In the genomic region with DNA sequence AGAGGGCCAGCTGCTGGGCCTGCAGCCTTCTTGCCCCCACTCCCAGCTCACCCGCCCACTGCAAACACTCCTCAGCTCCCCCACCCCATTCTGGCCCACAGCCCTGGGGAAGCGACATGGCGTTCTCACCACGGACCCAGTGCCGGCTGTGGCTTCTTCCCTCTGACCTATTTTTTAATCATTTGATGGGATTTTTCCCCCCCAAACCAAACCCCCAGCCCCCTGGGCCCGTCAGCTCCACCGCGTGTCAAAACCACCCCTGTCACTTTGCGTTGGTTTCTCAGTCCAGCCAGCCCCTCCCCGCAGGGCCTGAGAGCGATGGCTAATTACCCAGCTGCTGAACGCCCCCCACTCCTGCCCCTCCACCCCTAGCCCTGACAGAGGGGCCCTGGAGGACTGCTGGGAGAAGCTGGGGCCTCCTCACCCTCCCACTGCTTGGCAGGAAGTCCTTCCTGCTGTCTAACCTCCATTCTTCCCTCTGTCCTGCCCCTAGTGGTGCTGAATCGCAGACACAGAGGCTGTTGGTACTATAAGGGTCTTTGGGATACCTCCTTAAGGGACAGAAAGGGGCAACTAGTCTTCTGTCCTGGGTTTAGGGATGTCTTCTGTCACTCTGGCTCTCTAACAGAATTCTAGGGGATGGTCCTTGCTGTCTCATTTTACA, we compare ENCODE assay signal across 17 cellular contexts. TPM values are rescaled to one million over a fixed set of nuclear protein-coding genes. Genes with fewer than 3 reads are reported as not detected.
A peak's percentile ranks its signal among the peaks of the same experiment; 100 is the strongest.
DNase-seq lines count a peak whose midpoint lies in the region; ATAC-seq and TF ChIP-seq lines count a peak whose summit lies in the region.
"Had no signal": no experiment of that assay in that cellular context is flagged by ENCODE, and none has a peak within 500 bp of the region (broad histone marks: within the 10 kb centered on the region; RNA-seq: fewer than 3 reads in every experiment).

No MANE protein-coding gene starts in this region.

- H3K27ac Mint-ChIP-seq in T-helper 1 cell treated with Interleukin-12 subunit alpha and Interleukin-12 subunit beta and Interleukin-4 antibody, amounts not matched to agents 30 μg/mL and 1 μg/mL, for 36 hours: peak overlapping the region; percentile 41
- H3K27ac Mint-ChIP-seq in GM23338: no peak overlapping the region
- peak overlapping the region; percentile 59 for H3K27ac Mint-ChIP-seq in activated naive CD8-positive, alpha-beta T cell treated with anti-CD3 and anti-CD28 coated beads, Interleukin-2, amount 10 ng/mL, durations not matched to agents 7 days and 5 days
- peak overlapping the region; percentile 92 to 97 for H3K27ac Mint-ChIP-seq in natural killer cell treated with Interleukin-12 subunit alpha and Interleukin-12 subunit beta and Interleukin-15 and Interleukin-18, amount 100 ng/mL, for 72 hours

- peaks cover 10% of the 10 kb centered on the region; the same call in 1 of the 2 replicates for H3K4me1 ChIP-seq in GM23338 (ENCODE audit: insufficient read depth)
- H3K4me1 ChIP-seq in body of pancreas: peaks cover 8% of the 10 kb centered on the region

- 50 to 74% methylated on average over 13 of the region's 13 CpGs for WGBS in body of pancreas, 2 donors

- no peak overlapping the region for H3K27ac ChIP-seq in GM23338 (ENCODE audit: low read depth)
- no peak overlapping the region for H3K27ac ChIP-seq in body of pancreas
- H3K27ac ChIP-seq: esophagus muscularis mucosa, Peyer's patch had no signal

- H3K36me3 Mint-ChIP-seq in T-helper 1 cell treated with Interleukin-12 subunit alpha and Interleukin-12 subunit beta and Interleukin-4 antibody, amounts not matched to agents 30 μg/mL and 1 μg/mL, for 36 hours (ENCODE audit: low read depth): no peaks in the 10 kb centered on the region
- no peaks in the 10 kb centered on the region for H3K36me3 Mint-ChIP-seq in GM23338 (ENCODE audit: low read depth)
- no peaks in the 10 kb centered on the region for H3K36me3 Mint-ChIP-seq in activated naive CD8-positive, alpha-beta T cell treated with anti-CD3 and anti-CD28 coated beads, Interleukin-2, amount 10 ng/mL, durations not matched to agents 7 days and 5 days
- H3K36me3 Mint-ChIP-seq in natural killer cell treated with Interleukin-12 subunit alpha and Interleukin-12 subunit beta and Interleukin-15 and Interleukin-18, amount 100 ng/mL, for 72 hours: no peaks in the 10 kb centered on the region

- H3K9me2 ChIP-seq in GM23338 (ENCODE audit: insufficient read depth): no peaks in the 10 kb centered on the region

- no peaks in the 10 kb centered on the region for H3F3A ChIP-seq in GM23338 (replicated peaks; ENCODE audit: low read depth)

- H3K4me2 ChIP-seq in GM23338: no peak overlapping the region

- H3K79me2 ChIP-seq in GM23338 (replicated peaks; ENCODE audit: insufficient read depth): no peaks in the 10 kb centered on the region

- POLR2A ChIA-PET in activated naive CD8-positive, alpha-beta T cell treated with anti-CD3 and anti-CD28 coated beads, Interleukin-2, amount 10 ng/mL, durations not matched to agents 7 days and 5 days (lab: Charles Lee): interaction anchor here (0.5 to 1.7 kb wide), 7 partner anchors 7 to 222 kb away, joined by 3 to 10 read pairs (median 4); a partner anchor contains a TSS

- no peak for ATAC-seq in GM23338
- no peak for ATAC-seq in activated naive CD8-positive, alpha-beta T cell treated with anti-CD3 and anti-CD28 coated beads, Interleukin-2, amount 10 ng/mL, durations not matched to agents 7 days and 5 days (ENCODE audit: low read depth)
- peak in 1 of 2 donors; percentile 43 for ATAC-seq in natural killer cell treated with Interleukin-12 subunit alpha and Interleukin-12 subunit beta and Interleukin-15 and Interleukin-18, amount 100 ng/mL, for 72 hours
- ATAC-seq in body of pancreas: no peak

- H3K9me3 ChIP-seq in body of pancreas: no peaks in the 10 kb centered on the region
- H3K9me3 ChIP-seq: esophagus muscularis mucosa, Peyer's patch had no signal

- peaks cover 67% of the 10 kb centered on the region for H3K4me1 Mint-ChIP-seq in T-helper 1 cell treated with Interleukin-12 subunit alpha and Interleukin-12 subunit beta and Interleukin-4 antibody, amounts not matched to agents 30 μg/mL and 1 μg/mL, for 36 hours (ENCODE audit: low read depth)
- H3K4me1 Mint-ChIP-seq in GM23338: peaks cover 21% of the 10 kb centered on the region
- peaks cover 50% of the 10 kb centered on the region for H3K4me1 Mint-ChIP-seq in activated naive CD8-positive, alpha-beta T cell treated with anti-CD3 and anti-CD28 coated beads, Interleukin-2, amount 10 ng/mL, durations not matched to agents 7 days and 5 days
- H3K4me1 Mint-ChIP-seq in natural killer cell treated with Interleukin-12 subunit alpha and Interleukin-12 subunit beta and Interleukin-15 and Interleukin-18, amount 100 ng/mL, for 72 hours (ENCODE audit: low read depth in 2 of 2): peaks cover 93% of the 10 kb centered on the region in 2 donors

- intact Hi-C loops in body of pancreas (cut with DNase I): no loop called here

- H3K27me3 Mint-ChIP-seq in T-helper 1 cell treated with Interleukin-12 subunit alpha and Interleukin-12 subunit beta and Interleukin-4 antibody, amounts not matched to agents 30 μg/mL and 1 μg/mL, for 36 hours (ENCODE audit: low read depth): no peaks in the 10 kb centered on the region
- peaks cover 20% of the 10 kb centered on the region for H3K27me3 Mint-ChIP-seq in GM23338 (ENCODE audit: insufficient read depth, low read depth, poor library complexity)
- no peaks in the 10 kb centered on the region for H3K27me3 Mint-ChIP-seq in activated naive CD8-positive, alpha-beta T cell treated with anti-CD3 and anti-CD28 coated beads, Interleukin-2, amount 10 ng/mL, durations not matched to agents 7 days and 5 days
- no peaks in the 10 kb centered on the region for H3K27me3 Mint-ChIP-seq in natural killer cell treated with Interleukin-12 subunit alpha and Interleukin-12 subunit beta and Interleukin-15 and Interleukin-18, amount 100 ng/mL, for 72 hours

- TF ChIP-seq POLR2A in body of pancreas (IDR thresholded peaks at IDR 0.05): no peak

- H3K4me3 Mint-ChIP-seq in T-helper 1 cell treated with Interleukin-12 subunit alpha and Interleukin-12 subunit beta and Interleukin-4 antibody, amounts not matched to agents 30 μg/mL and 1 μg/mL, for 36 hours: no peak overlapping the region
- H3K4me3 Mint-ChIP-seq in GM23338: no peak overlapping the region
- H3K4me3 Mint-ChIP-seq in activated naive CD8-positive, alpha-beta T cell treated with anti-CD3 and anti-CD28 coated beads, Interleukin-2, amount 10 ng/mL, durations not matched to agents 7 days and 5 days: no peak overlapping the region
- peak overlapping the region; percentile 80 for H3K4me3 Mint-ChIP-seq in natural killer cell treated with Interleukin-12 subunit alpha and Interleukin-12 subunit beta and Interleukin-15 and Interleukin-18, amount 100 ng/mL, for 72 hours

- H2AFZ ChIP-seq in GM23338: no peak overlapping the region

- H3K4me3 ChIP-seq in GM23338 (no peak overlapping the region), body of pancreas (no peak overlapping the region)
- H3K4me3 ChIP-seq: esophagus muscularis mucosa, Peyer's patch had no signal

- H4K20me1 ChIP-seq in GM23338 (replicated peaks; ENCODE audit: insufficient read depth): no peaks in the 10 kb centered on the region

- peaks cover 34% of the 10 kb centered on the region for H3K27me3 ChIP-seq in GM23338 (ENCODE audit: insufficient read depth)
- H3K27me3 ChIP-seq in body of pancreas: peaks cover 0 to 16% of the 10 kb centered on the region in 2 donors

- TF ChIP-seq CTCF in GM23338 (conservative IDR thresholded peaks at IDR 0.05; ENCODE audit: low read depth in 2 of 2) (peak; percentile 13 to 43; a peak in 3 of 4 replicates), body of pancreas (IDR thresholded peaks at IDR 0.05) (no peak)

- DNase-seq in T-helper 1 cell (no peak), GM23338 (ENCODE audit: low spot score) (no peak), NCI-H510A treated with DMSO at 0.1 percent for 48 hours (lab: John Stamatoyannopoulos, UW) (no peak), body of pancreas (no peak), RKO (ENCODE audit: low spot score) (no peak)
- no peak for DNase-seq in activated naive CD8-positive, alpha-beta T cell treated with anti-CD3 and anti-CD28 coated beads, Interleukin-2, amount 10 ng/mL, durations not matched to agents 7 days and 5 days
- DNase-seq in natural killer cell treated with Interleukin-12 subunit alpha and Interleukin-12 subunit beta and Interleukin-15 and Interleukin-18, amount 100 ng/mL, for 72 hours (ENCODE audit: low spot score): no peak
- DNase-seq: 8988T; amniotic stem cell; NCI-H1694; NCI-H446 treated with DMSO at 0.1 percent for 48 hours; Peyer's patch; stimulated activated CD4-positive, alpha-beta T cell treated with anti-CD3 and anti-CD28 coated beads, Interleukin-12 subunit alpha, Interleukin-12 subunit beta, amount 100 ng/mL, for 4 hours had no signal

- no peaks in the 10 kb centered on the region for H3K36me3 ChIP-seq in GM23338 (ENCODE audit: insufficient read depth)
- H3K36me3 ChIP-seq in body of pancreas (replicated peaks in 1 of 2; ENCODE audit: insufficient read depth in 1 of 2, low read depth in 2 of 2): no peaks in the 10 kb centered on the region
- H3K36me3 ChIP-seq: esophagus muscularis mucosa, Peyer's patch had no signal

- H3K9me3 Mint-ChIP-seq in T-helper 1 cell treated with Interleukin-12 subunit alpha and Interleukin-12 subunit beta and Interleukin-4 antibody, amounts not matched to agents 30 μg/mL and 1 μg/mL, for 36 hours: no peaks in the 10 kb centered on the region
- H3K9me3 Mint-ChIP-seq in GM23338: no peaks in the 10 kb centered on the region
- H3K9me3 Mint-ChIP-seq in activated naive CD8-positive, alpha-beta T cell treated with anti-CD3 and anti-CD28 coated beads, Interleukin-2, amount 10 ng/mL, durations not matched to agents 7 days and 5 days: no peaks in the 10 kb centered on the region
- H3K9me3 Mint-ChIP-seq in natural killer cell treated with Interleukin-12 subunit alpha and Interleukin-12 subunit beta and Interleukin-15 and Interleukin-18, amount 100 ng/mL, for 72 hours: no peaks in the 10 kb centered on the region

RNA-seq across cellular contexts. Expression of a gene that starts 7.5 kb away (rescaled TPM):
- not detected in 2 replicates for total RNA-seq in GM23338 (2014; rRNA removed; shearing (Covaris generic))
- polyA plus RNA-seq in GM23338 (2016; fragmentation: Nextera tagmentation; extraction: Ambion mirVana): not detected in 2 replicates
- total RNA-seq in activated naive CD8-positive, alpha-beta T cell treated with anti-CD3 and anti-CD28 coated beads, Interleukin-2, amount 10 ng/mL, durations not matched to agents 7 days and 5 days: 10 to 100 TPM; 20.7 to 22.8 TPM
- 100 to 1,000 TPM; 234 to 437 TPM for total RNA-seq in natural killer cell treated with Interleukin-12 subunit alpha and Interleukin-12 subunit beta and Interleukin-15 and Interleukin-18, amount 100 ng/mL, for 72 hours
- 1 to 10 TPM in 1 of 2 donors, not detected in 1; 1.0 TPM for total RNA-seq in body of pancreas
- total RNA-seq: G401, LHCN-M2 had no signal

RNA-seq across cellular contexts. Expression of a gene that starts 31.6 kb away (rescaled TPM):
- total RNA-seq in GM23338 (2014; rRNA removed; shearing (Covaris generic)): 10.6 and 12.1 TPM in 2 replicates
- polyA plus RNA-seq in GM23338 (2016; fragmentation: Nextera tagmentation; extraction: Ambion mirVana): 2.2 and 2.5 TPM in 2 replicates
- 1 to 10 TPM; 8.0 to 8.9 TPM for total RNA-seq in activated naive CD8-positive, alpha-beta T cell treated with anti-CD3 and anti-CD28 coated beads, Interleukin-2, amount 10 ng/mL, durations not matched to agents 7 days and 5 days
- 10 to 100 TPM; 13.1 to 22.6 TPM for total RNA-seq in natural killer cell treated with Interleukin-12 subunit alpha and Interleukin-12 subunit beta and Interleukin-15 and Interleukin-18, amount 100 ng/mL, for 72 hours
- total RNA-seq in body of pancreas: 10 to 100 TPM in 1 of 2 donors, 1 to 10 TPM in 1; 8.0 to 13.2 TPM

Comparison
In these comparisons a context has a peak if more than half of its experiments do, and no peak if none do; other contexts are left out.
1. CTCF ChIP-seq: peak in GM23338 (2 of 2); none in body of pancreas (0 of 7).
2. RNA of a gene that starts 7.5 kb away (total RNA-seq): 234 to 437 TPM in natural killer cell treated with Interleukin-12 subunit alpha and Interleukin-12 subunit beta and Interleukin-15 and Interleukin-18, amount 100 ng/mL, for 72 hours and 20.7 to 22.8 TPM in activated naive CD8-positive, alpha-beta T cell treated with anti-CD3 and anti-CD28 coated beads, Interleukin-2, amount 10 ng/mL, durations not matched to agents 7 days and 5 days; 1.0 TPM in body of pancreas and not detected in GM23338; every median in the first group is over 10 times any median in the second.